ENCODE assay signal across 18 cellular contexts in genomic region chr14:71362282-71362681, GRCh38. TPM values are rescaled to one million over a fixed set of nuclear protein-coding genes. Genes with fewer than 3 reads are reported as not detected.
DNase-seq lines count a peak whose midpoint lies in the region; ATAC-seq and TF ChIP-seq lines count a peak whose summit lies in the region.
"Had no signal": no experiment of that assay in that cellular context is flagged by ENCODE, and none has a peak within 500 bp of the region (broad histone marks: within the 10 kb centered on the region; RNA-seq: fewer than 3 reads in every experiment).

No MANE protein-coding gene starts in this region.

- H3K36me3 ChIP-seq in GM23338 (ENCODE audit: insufficient read depth) = no peaks in the 10 kb centered on the region

- TF ChIP-seq CTCF in GM23338 (conservative IDR thresholded peaks at IDR 0.05; ENCODE audit: low read depth in 2 of 2) (no peak), progenitor cell of endocrine pancreas (IDR thresholded peaks at IDR 0.05; ENCODE audit: unreplicated experiment) (no peak)

- no peaks in the 10 kb centered on the region for H3K27me3 ChIP-seq in GM23338 (ENCODE audit: insufficient read depth)

- DNase-seq in Ammon's horn (ENCODE audit: low spot score) (peak; percentile 50), GM23338 (ENCODE audit: low spot score) (peak; percentile 37), naive B cell (no peak), progenitor cell of endocrine pancreas (ENCODE audit: low spot score, unreplicated experiment) (no peak), left lobe of liver (ENCODE audit: low spot score) (no peak)
- DNase-seq: activated naive CD8-positive, alpha-beta T cell treated with anti-CD3 and anti-CD28 coated beads, Interleukin-2, amount 10 ng/mL, durations not matched to agents 7 days and 5 days; activated T-cell treated with anti-CD3 and anti-CD28 coated beads, Interleukin-2, amount 50 U/mL, for 4 hours; foreskin melanocyte; hypothalamus; kidney glomerular epithelial cell; NCI-H1436; NCI-H2171 treated with DMSO at 0.1 percent for 48 hours; NCI-H774; retina; trophoblast cell had no signal

- H3K27ac ChIP-seq in GM23338 (ENCODE audit: low read depth) = no peak overlapping the region

- H3K4me3 ChIP-seq in GM23338 = no peak overlapping the region

- H3K36me3 Mint-ChIP-seq in GM23338 (ENCODE audit: low read depth) (peaks cover 5% of the 10 kb centered on the region; the same call in 1 of the 3 replicates), naive B cell (peaks cover 13 to 16% of the 10 kb centered on the region in 2 donors), progenitor cell of endocrine pancreas (ENCODE audit: insufficient read depth) (peaks cover 4% of the 10 kb centered on the region)
- peaks cover 9% of the 10 kb centered on the region for H3K36me3 Mint-ChIP-seq in activated T-helper 17 cell treated with anti-CD3 and anti-CD28 coated beads, Interleukin-2, amount 50 U/mL, for 72 hours (ENCODE audit: low read depth)

- ATAC-seq in GM23338 = peak; percentile 67
- no peak for ATAC-seq in activated T-helper 17 cell treated with anti-CD3 and anti-CD28 coated beads, Interleukin-2, amount 50 U/mL, for 72 hours (replicated peaks)
- no peak for ATAC-seq in naive B cell (ENCODE audit: low read depth in 2 of 2)
- no peak for ATAC-seq in HG03025 (IDR thresholded peaks at IDR 0.05; ENCODE audit: low FRiP score, unreplicated experiment)
- no peak for ATAC-seq in GM21367 (IDR thresholded peaks at IDR 0.05; ENCODE audit: unreplicated experiment)
- ATAC-seq in left lobe of liver = no peak
- ATAC-seq: activated T-cell treated with anti-CD3 and anti-CD28 coated beads, Interleukin-2, amount 50 U/mL, for 4 hours had no signal

- no peak overlapping the region for H3K4me2 ChIP-seq in GM23338

- H3K4me1 Mint-ChIP-seq in GM23338 (peaks cover 19% of the 10 kb centered on the region; the same call in 2 of the 3 replicates), naive B cell (peaks cover 62 to 90% (median 88%) of the 10 kb centered on the region in 3 donors), progenitor cell of endocrine pancreas (ENCODE audit: low read depth) (peaks cover 28% of the 10 kb centered on the region)
- H3K4me1 Mint-ChIP-seq in activated T-helper 17 cell treated with anti-CD3 and anti-CD28 coated beads, Interleukin-2, amount 50 U/mL, for 72 hours = peaks cover 34% of the 10 kb centered on the region

- H2AFZ ChIP-seq in GM23338 = no peak overlapping the region

- H3K4me3 Mint-ChIP-seq in GM23338 (no peak overlapping the region), naive B cell (peak overlapping the region in 7 of 8 donors; percentile 50 to 93 (median 84)), progenitor cell of endocrine pancreas (ENCODE audit: low read depth) (no peak overlapping the region)
- peak overlapping the region; percentile 43 for H3K4me3 Mint-ChIP-seq in activated T-helper 17 cell treated with anti-CD3 and anti-CD28 coated beads, Interleukin-2, amount 50 U/mL, for 72 hours
- H3K4me3 Mint-ChIP-seq: activated naive CD8-positive, alpha-beta T cell treated with anti-CD3 and anti-CD28 coated beads, Interleukin-2, amount 10 ng/mL, durations not matched to agents 7 days and 5 days; activated T-cell treated with anti-CD3 and anti-CD28 coated beads, Interleukin-2, amount 50 U/mL, for 4 hours had no signal

- no peaks in the 10 kb centered on the region for H3F3A ChIP-seq in GM23338 (replicated peaks; ENCODE audit: low read depth)

- peak overlapping the region; percentile 47; the same call in 1 of the 2 replicates for H3K27ac Mint-ChIP-seq in GM23338
- peak overlapping the region; percentile 58 for H3K27ac Mint-ChIP-seq in activated T-helper 17 cell treated with anti-CD3 and anti-CD28 coated beads, Interleukin-2, amount 50 U/mL, for 72 hours
- H3K27ac Mint-ChIP-seq in naive B cell = peak overlapping the region; percentile 91 to 100 (median 98)
- no peak overlapping the region for H3K27ac Mint-ChIP-seq in progenitor cell of endocrine pancreas
- H3K27ac Mint-ChIP-seq: activated naive CD8-positive, alpha-beta T cell treated with anti-CD3 and anti-CD28 coated beads, Interleukin-2, amount 10 ng/mL, durations not matched to agents 7 days and 5 days had no signal

- peaks cover 98% of the 10 kb centered on the region for H3K79me2 ChIP-seq in GM23338 (replicated peaks; ENCODE audit: insufficient read depth)

- H3K9me3 Mint-ChIP-seq in GM23338 (no peaks in the 10 kb centered on the region), naive B cell (peaks cover 5 to 15% (median 7%) of the 10 kb centered on the region in 7 donors), progenitor cell of endocrine pancreas (ENCODE audit: low read depth) (peaks cover 5% of the 10 kb centered on the region)
- peaks cover 9% of the 10 kb centered on the region for H3K9me3 Mint-ChIP-seq in activated T-helper 17 cell treated with anti-CD3 and anti-CD28 coated beads, Interleukin-2, amount 50 U/mL, for 72 hours

- H3K27me3 Mint-ChIP-seq in GM23338 (ENCODE audit: insufficient read depth, low read depth, poor library complexity) (no peaks in the 10 kb centered on the region), naive B cell (no peaks in the 10 kb centered on the region), progenitor cell of endocrine pancreas (no peaks in the 10 kb centered on the region)
- no peaks in the 10 kb centered on the region for H3K27me3 Mint-ChIP-seq in activated T-helper 17 cell treated with anti-CD3 and anti-CD28 coated beads, Interleukin-2, amount 50 U/mL, for 72 hours
- H3K27me3 Mint-ChIP-seq: activated naive CD8-positive, alpha-beta T cell treated with anti-CD3 and anti-CD28 coated beads, Interleukin-2, amount 10 ng/mL, durations not matched to agents 7 days and 5 days had no signal

- H3K9me2 ChIP-seq in GM23338 (ENCODE audit: insufficient read depth) = no peaks in the 10 kb centered on the region

- no peaks in the 10 kb centered on the region; the same call in 1 of the 2 replicates for H4K20me1 ChIP-seq in GM23338 (replicated peaks; ENCODE audit: insufficient read depth)

- peaks cover 8% of the 10 kb centered on the region for H3K4me1 ChIP-seq in GM23338 (ENCODE audit: insufficient read depth)

TF ChIP-seq in GM23338, 12 proteins besides CTCF, POLR2A, EP300 and RAD21 (continues in another document):
- TF ChIP-seq NANOG (IDR thresholded peaks at IDR 0.05; ENCODE audit: borderline replicate concordance) (no peak), CREB1 (CRISPR knock-in tag; IDR thresholded peaks at IDR 0.05; ENCODE audit: low read depth) (no peak), EZH2 (IDR thresholded peaks at IDR 0.05; ENCODE audit: low read depth, unreplicated experiment) (no peak), POLR2AphosphoS5 (IDR thresholded peaks at IDR 0.05; ENCODE audit: low read depth) (no peak), EZH2phosphoT487 (IDR thresholded peaks at IDR 0.05; ENCODE audit: unreplicated experiment) (no peak), STAT1 (IDR thresholded peaks at IDR 0.05; ENCODE audit: unreplicated experiment) (no peak)

RNA-seq across cellular contexts. Expression of gene SIPA1L1, which starts 42.0 kb away (rescaled TPM):
- 46.6 and 61.0 TPM in 2 replicates for total RNA-seq in GM23338 (2014; rRNA removed; shearing (Covaris generic))
- polyA plus RNA-seq in GM23338 (2016; fragmentation: Nextera tagmentation; extraction: Ambion mirVana) (31.7 and 33.3 TPM in 2 replicates), naive B cell (ENCODE audit: low read depth in 6 of 6) (100 to 1,000 TPM in 1 of 6 donors, 10 to 100 TPM in 4, 1 to 10 TPM in 1; 8.3 to 106 (median 65.8) TPM)
- total RNA-seq in activated T-helper 17 cell treated with anti-CD3 and anti-CD28 coated beads, Interleukin-2, amount 50 U/mL, for 72 hours = 10 to 100 TPM; 43.3 to 51.9 TPM
- total RNA-seq in progenitor cell of endocrine pancreas (101 and 105 TPM in 2 replicates), left lobe of liver (26.5 TPM)

Comparison
In these comparisons a context has a peak if more than half of its experiments do, and no peak if none do; other contexts are left out.
1. DNase-seq: peak in Ammon's horn (single experiment) and GM23338 (single experiment); none in naive B cell (single experiment), progenitor cell of endocrine pancreas (single experiment) and left lobe of liver (single experiment).
2. H3K4me3 Mint-ChIP-seq: peak in activated T-helper 17 cell treated with anti-CD3 and anti-CD28 coated beads, Interleukin-2, amount 50 U/mL, for 72 hours (single experiment) and naive B cell (7 of 8); none in GM23338 (single experiment) and progenitor cell of endocrine pancreas (single experiment).